1 cellular context compared by ENCODE assay signal in the genomic region with DNA sequence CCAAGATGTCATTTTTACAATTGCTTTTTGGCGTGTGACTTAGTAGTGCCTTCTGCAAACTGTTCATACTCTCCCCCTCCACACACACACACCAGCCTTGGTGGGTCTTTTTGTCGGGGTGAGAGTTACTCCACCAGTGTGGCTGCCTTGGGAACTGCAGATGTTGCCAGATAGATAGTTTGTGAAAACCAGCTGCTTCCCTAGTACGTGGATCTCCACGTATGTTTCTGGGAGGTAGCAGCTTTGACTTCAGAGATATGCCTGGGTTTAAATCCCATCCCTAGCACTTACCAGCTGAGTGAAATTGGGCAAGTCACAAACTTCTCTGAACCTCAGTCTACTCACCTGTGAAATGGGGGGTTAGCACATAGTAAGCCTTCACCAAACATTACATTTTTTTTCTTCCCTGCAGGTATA.
TF ChIP-seq lines count a peak whose summit lies in the region.

No MANE protein-coding gene starts in this region.

TF ChIP-seq in GM23338, 12 proteins besides CTCF, POLR2A, EP300 and RAD21 (continued from another document):
- TF ChIP-seq, protein P1, sequence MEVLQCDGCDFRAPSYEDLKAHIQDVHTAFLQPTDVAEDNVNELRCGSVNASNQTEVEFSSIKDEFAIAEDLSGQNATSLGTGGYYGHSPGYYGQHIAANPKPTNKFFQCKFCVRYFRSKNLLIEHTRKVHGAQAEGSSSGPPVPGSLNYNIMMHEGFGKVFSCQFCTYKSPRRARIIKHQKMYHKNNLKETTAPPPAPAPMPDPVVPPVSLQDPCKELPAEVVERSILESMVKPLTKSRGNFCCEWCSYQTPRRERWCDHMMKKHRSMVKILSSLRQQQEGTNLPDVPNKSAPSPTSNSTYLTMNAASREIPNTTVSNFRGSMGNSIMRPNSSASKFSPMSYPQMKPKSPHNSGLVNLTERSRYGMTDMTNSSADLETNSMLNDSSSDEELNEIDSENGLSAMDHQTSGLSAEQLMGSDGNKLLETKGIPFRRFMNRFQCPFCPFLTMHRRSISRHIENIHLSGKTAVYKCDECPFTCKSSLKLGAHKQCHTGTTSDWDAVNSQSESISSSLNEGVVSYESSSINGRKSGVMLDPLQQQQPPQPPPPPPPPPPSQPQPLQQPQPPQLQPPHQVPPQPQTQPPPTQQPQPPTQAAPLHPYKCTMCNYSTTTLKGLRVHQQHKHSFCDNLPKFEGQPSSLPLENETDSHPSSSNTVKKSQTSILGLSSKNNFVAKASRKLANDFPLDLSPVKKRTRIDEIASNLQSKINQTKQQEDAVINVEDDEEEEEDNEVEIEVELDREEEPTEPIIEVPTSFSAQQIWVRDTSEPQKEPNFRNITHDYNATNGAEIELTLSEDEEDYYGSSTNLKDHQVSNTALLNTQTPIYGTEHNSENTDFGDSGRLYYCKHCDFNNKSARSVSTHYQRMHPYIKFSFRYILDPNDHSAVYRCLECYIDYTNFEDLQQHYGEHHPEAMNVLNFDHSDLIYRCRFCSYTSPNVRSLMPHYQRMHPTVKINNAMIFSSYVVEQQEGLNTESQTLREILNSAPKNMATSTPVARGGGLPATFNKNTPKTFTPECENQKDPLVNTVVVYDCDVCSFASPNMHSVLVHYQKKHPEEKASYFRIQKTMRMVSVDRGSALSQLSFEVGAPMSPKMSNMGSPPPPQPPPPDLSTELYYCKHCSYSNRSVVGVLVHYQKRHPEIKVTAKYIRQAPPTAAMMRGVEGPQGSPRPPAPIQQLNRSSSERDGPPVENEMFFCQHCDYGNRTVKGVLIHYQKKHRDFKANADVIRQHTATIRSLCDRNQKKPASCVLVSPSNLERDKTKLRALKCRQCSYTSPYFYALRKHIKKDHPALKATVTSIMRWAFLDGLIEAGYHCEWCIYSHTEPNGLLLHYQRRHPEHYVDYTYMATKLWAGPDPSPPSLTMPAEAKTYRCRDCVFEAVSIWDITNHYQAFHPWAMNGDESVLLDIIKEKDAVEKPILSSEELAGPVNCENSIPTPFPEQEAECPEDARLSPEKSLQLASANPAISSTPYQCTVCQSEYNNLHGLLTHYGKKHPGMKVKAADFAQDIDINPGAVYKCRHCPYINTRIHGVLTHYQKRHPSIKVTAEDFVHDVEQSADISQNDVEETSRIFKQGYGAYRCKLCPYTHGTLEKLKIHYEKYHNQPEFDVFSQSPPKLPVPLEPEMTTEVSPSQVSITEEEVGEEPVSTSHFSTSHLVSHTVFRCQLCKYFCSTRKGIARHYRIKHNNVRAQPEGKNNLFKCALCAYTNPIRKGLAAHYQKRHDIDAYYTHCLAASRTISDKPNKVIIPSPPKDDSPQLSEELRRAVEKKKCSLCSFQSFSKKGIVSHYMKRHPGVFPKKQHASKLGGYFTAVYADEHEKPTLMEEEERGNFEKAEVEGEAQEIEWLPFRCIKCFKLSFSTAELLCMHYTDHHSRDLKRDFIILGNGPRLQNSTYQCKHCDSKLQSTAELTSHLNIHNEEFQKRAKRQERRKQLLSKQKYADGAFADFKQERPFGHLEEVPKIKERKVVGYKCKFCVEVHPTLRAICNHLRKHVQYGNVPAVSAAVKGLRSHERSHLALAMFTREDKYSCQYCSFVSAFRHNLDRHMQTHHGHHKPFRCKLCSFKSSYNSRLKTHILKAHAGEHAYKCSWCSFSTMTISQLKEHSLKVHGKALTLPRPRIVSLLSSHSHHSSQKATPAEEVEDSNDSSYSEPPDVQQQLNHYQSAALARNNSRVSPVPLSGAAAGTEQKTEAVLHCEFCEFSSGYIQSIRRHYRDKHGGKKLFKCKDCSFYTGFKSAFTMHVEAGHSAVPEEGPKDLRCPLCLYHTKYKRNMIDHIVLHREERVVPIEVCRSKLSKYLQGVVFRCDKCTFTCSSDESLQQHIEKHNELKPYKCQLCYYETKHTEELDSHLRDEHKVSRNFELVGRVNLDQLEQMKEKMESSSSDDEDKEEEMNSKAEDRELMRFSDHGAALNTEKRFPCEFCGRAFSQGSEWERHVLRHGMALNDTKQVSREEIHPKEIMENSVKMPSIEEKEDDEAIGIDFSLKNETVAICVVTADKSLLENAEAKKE (CRISPR knock-in tag; IDR thresholded peaks at IDR 0.05), result no peak
- TF ChIP-seq NANOG (IDR thresholded peaks at IDR 0.05; ENCODE audit: borderline replicate concordance) (no peak), JUNB (IDR thresholded peaks at IDR 0.05; ENCODE audit: unreplicated experiment) (no peak), ZNF331 (CRISPR knock-in tag; IDR thresholded peaks at IDR 0.05; ENCODE audit: low read depth) (no peak), CREB1 (CRISPR knock-in tag; IDR thresholded peaks at IDR 0.05; ENCODE audit: low read depth) (no peak)
